Comparison of ENCODE assay signal across 1 cellular context in the genomic region with DNA sequence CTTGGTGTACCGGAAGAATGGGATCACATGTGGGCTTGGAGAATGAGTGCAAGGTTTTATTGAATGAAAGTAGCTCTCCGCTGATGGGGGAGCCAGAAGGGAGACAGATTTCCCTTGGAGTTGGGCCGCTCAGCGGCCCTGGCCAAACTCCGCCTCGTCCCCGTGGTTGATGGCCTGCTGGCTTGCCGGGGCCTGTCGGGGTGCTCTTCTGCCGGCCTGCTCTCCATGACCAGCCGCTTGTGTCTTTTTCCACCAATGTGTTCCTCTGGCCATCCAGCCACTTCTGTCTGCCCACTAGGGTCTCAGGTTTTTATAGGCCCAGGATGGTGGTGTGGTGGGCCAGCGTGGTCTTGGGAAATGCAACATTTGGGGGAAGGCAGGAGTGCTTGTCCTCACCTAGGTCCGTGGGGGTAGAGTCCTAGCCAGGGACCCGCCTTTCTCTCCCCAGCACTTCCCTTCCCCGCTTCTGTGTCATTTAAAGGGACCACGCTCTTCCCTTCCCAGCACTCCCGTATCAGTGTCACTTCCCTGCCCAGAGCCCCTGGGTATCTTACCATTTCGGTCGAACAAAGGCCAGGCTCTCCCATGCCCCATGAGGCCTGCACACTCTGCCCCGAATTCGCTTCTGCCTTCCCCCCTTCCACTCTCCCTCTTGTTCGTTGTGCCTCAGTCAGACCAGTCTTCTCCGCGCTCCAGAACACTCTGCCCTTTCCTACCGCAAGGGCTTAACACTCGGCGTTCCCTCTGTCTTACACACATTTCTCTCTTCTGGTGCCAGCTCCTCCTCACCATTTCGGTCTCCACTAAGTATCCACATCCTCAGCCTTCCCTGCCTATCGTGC.
TF ChIP-seq lines count a peak whose summit lies in the region.

No MANE protein-coding gene starts in this region.

TF ChIP-seq in K562, 482 proteins besides CTCF, POLR2A, EP300 and RAD21:
- TF ChIP-seq POLR2G (IDR thresholded peaks at IDR 0.05; ENCODE audit: low read depth, low read length) (0 out of 2 replicates have a peak, but pooled peaks have one; percentile 30), RBM22 (IDR thresholded peaks at IDR 0.05; ENCODE audit: low read depth, low read length, poor library complexity, severe bottlenecking) (peak; percentile 59)
